Comparison of ENCODE assay signal across 20 cellular contexts in genomic region chr12:1444142-1444516, GRCh38.
DNase-seq lines count a peak whose midpoint lies in the region; ATAC-seq and TF ChIP-seq lines count a peak whose summit lies in the region.
"Had no signal": no experiment of that assay in that cellular context is flagged by ENCODE, and none has a peak within 500 bp of the region (broad histone marks: within the 10 kb centered on the region; RNA-seq: fewer than 3 reads in every experiment).

No MANE protein-coding gene starts in this region.

- peak overlapping the region; percentile 64 for H3K4me2 ChIP-seq in SK-N-SH
- H3K4me2 ChIP-seq in skeletal muscle satellite cell (ENCODE audit: low read length): peak overlapping the region; percentile 65

- 0 out of 2 replicates have a peak overlapping the region, but pooled peaks have one; percentile 7 for H2AFZ ChIP-seq in SK-N-SH (ENCODE audit: low read depth)

- ATAC-seq in GM21367 (IDR thresholded peaks at IDR 0.05; ENCODE audit: unreplicated experiment): no peak
- ATAC-seq in HG02610 (IDR thresholded peaks at IDR 0.05; ENCODE audit: unreplicated experiment): no peak
- ATAC-seq in HG02763 (IDR thresholded peaks at IDR 0.05; ENCODE audit: unreplicated experiment): no peak
- ATAC-seq: HepG2, T-cell, upper lobe of right lung had no signal

- H3K9me3 Mint-ChIP-seq in mesothelial cell of epicardium: no peaks in the 10 kb centered on the region
- H3K9me3 Mint-ChIP-seq: activated CD4-positive, alpha-beta T cell treated with anti-CD3 and anti-CD28 coated beads, Interleukin-2, amount 10 ng/mL, durations not matched to agents 7 days and 5 days; T-cell had no signal

- H3K9me3 ChIP-seq in SK-N-SH (no peaks in the 10 kb centered on the region), skeletal muscle satellite cell (replicated peaks; ENCODE audit: low read length) (no peaks in the 10 kb centered on the region)
- H3K9me3 ChIP-seq: colonic mucosa, upper lobe of right lung had no signal

- peak overlapping the region; percentile 38; the same call in 1 of the 2 replicates for H3K9ac ChIP-seq in SK-N-SH
- H3K9ac ChIP-seq in skeletal muscle satellite cell (ENCODE audit: low read depth, low read length): peak overlapping the region; percentile 45

- TF ChIP-seq CTCF in SK-N-SH (IDR thresholded peaks at IDR 0.05) (no peak), mesothelial cell of epicardium (IDR thresholded peaks at IDR 0.05; ENCODE audit: unreplicated experiment) (no peak)

- DNase-seq in SK-N-SH (no peak), epithelial cell of prostate (ENCODE audit: low read depth, low spot score) (no peak), mesothelial cell of epicardium (ENCODE audit: low spot score in 2 of 2, unreplicated experiment in 2 of 2) (no peak), occipital lobe (lab: John Stamatoyannopoulos, UW) (no peak)
- DNase-seq: activated CD4-positive, alpha-beta T cell treated with anti-CD3 and anti-CD28 coated beads, Interleukin-2, amount 10 ng/mL, durations not matched to agents 7 days and 5 days; activated CD8-positive, alpha-beta memory T cell treated with anti-CD3 and anti-CD28 coated beads, Interleukin-2, amount 50 U/mL, for 48 hours; activated gamma-delta T cell; colonic mucosa; DMS79 treated with DMSO at 0.1 percent for 48 hours; MM.1S; NCI-H1930; RPMI8226; stimulated activated naive CD4-positive, alpha-beta T cell; T-cell; upper lobe of right lung had no signal

- TF ChIP-seq RAD21 in SK-N-SH (IDR thresholded peaks at IDR 0.05; ENCODE audit: low read length): no peak

- peaks cover 0 to 18% of the 10 kb centered on the region in 2 experiments for H3K36me3 ChIP-seq in SK-N-SH (replicated peaks in 1 of 2; ENCODE audit: control insufficient read depth in 1 of 2, insufficient read depth in 2 of 2, low read length in 1 of 2)
- H3K36me3 ChIP-seq in skeletal muscle satellite cell (ENCODE audit: insufficient read depth, low read length): no peaks in the 10 kb centered on the region
- H3K36me3 ChIP-seq: colonic mucosa had no signal

- peaks cover 4 to 10% of the 10 kb centered on the region in 2 experiments; a peak in 3 of 4 replicates for H3K4me1 ChIP-seq in SK-N-SH (ENCODE audit: control insufficient read depth in 1 of 2, insufficient read depth in 2 of 2, low read depth in 1 of 2, low read length in 1 of 2)
- peaks cover 14% of the 10 kb centered on the region for H3K4me1 ChIP-seq in skeletal muscle satellite cell (ENCODE audit: control insufficient read depth, insufficient read depth, low read length)
- H3K4me1 ChIP-seq: colonic mucosa, upper lobe of right lung had no signal

- H3K27me3 Mint-ChIP-seq in mesothelial cell of epicardium (ENCODE audit: low read depth): no peaks in the 10 kb centered on the region
- H3K27me3 Mint-ChIP-seq: activated CD4-positive, alpha-beta T cell treated with anti-CD3 and anti-CD28 coated beads, Interleukin-2, amount 10 ng/mL, durations not matched to agents 7 days and 5 days; T-cell had no signal

- peaks cover 8% of the 10 kb centered on the region for H3K36me3 Mint-ChIP-seq in mesothelial cell of epicardium

- H3K27ac ChIP-seq in SK-N-SH (ENCODE audit: low read depth in 2 of 2, low read length in 1 of 2): peak overlapping the region in 1 of 2 experiments; percentile 76; a peak in 2 of 4 replicates
- H3K27ac ChIP-seq in epithelial cell of prostate: peak overlapping the region; percentile 16
- H3K27ac ChIP-seq: colonic mucosa, upper lobe of right lung had no signal

- peaks cover 26% of the 10 kb centered on the region for H3F3A ChIP-seq in SK-N-SH (replicated peaks; ENCODE audit: insufficient read depth)

- peak overlapping the region; percentile 93 for H3K27ac Mint-ChIP-seq in mesothelial cell of epicardium
- H3K27ac Mint-ChIP-seq: activated CD4-positive, alpha-beta T cell treated with anti-CD3 and anti-CD28 coated beads, Interleukin-2, amount 10 ng/mL, durations not matched to agents 7 days and 5 days; T-cell had no signal

- no peaks in the 10 kb centered on the region for H4K20me1 ChIP-seq in SK-N-SH (ENCODE audit: insufficient read depth)

- peaks cover 25% of the 10 kb centered on the region for H3K4me1 Mint-ChIP-seq in mesothelial cell of epicardium
- H3K4me1 Mint-ChIP-seq: activated CD4-positive, alpha-beta T cell treated with anti-CD3 and anti-CD28 coated beads, Interleukin-2, amount 10 ng/mL, durations not matched to agents 7 days and 5 days; T-cell had no signal

- no peak for TF ChIP-seq EP300 in SK-N-SH (IDR thresholded peaks at IDR 0.05; ENCODE audit: borderline replicate concordance in 1 of 2, low read depth in 1 of 2, low read length in 1 of 2)

- H3K4me3 ChIP-seq in SK-N-SH (ENCODE audit: low read depth in 2 of 2, low read length in 1 of 2) (peak overlapping the region in 1 of 2 experiments; percentile 33; a peak in 1 of 4 replicates), skeletal muscle satellite cell (ENCODE audit: low read length) (no peak overlapping the region)
- H3K4me3 ChIP-seq: colonic mucosa, upper lobe of right lung had no signal

- peak overlapping the region; percentile 52 for H3K4me3 Mint-ChIP-seq in mesothelial cell of epicardium
- H3K4me3 Mint-ChIP-seq: activated CD4-positive, alpha-beta T cell treated with anti-CD3 and anti-CD28 coated beads, Interleukin-2, amount 10 ng/mL, durations not matched to agents 7 days and 5 days; T-cell had no signal

- H3K9me2 ChIP-seq in SK-N-SH: no peaks in the 10 kb centered on the region

- no peaks in the 10 kb centered on the region; the same call in 1 of the 2 replicates for H3K79me2 ChIP-seq in SK-N-SH (ENCODE audit: insufficient read depth)

- POLR2A ChIA-PET in SK-N-SH (lab: Yijun Ruan, JAX): no interaction called here

- CTCF ChIA-PET in SK-N-SH (lab: Yijun Ruan, JAX): interaction anchor here (1.1 kb wide), 2 partner anchors 11 to 326 kb away, joined by 3 to 5 read pairs; no protein-coding TSS in a partner anchor

- WGBS in SK-N-SH (ENCODE audit: low lambda C conversion rate): 83% methylated on average over 6 of the region's 6 CpGs

- no peaks in the 10 kb centered on the region for H3K27me3 ChIP-seq in SK-N-SH (ENCODE audit: insufficient read depth)
- H3K27me3 ChIP-seq in skeletal muscle satellite cell (ENCODE audit: control insufficient read depth, insufficient read depth, low read length): no peaks in the 10 kb centered on the region
- H3K27me3 ChIP-seq: colonic mucosa, upper lobe of right lung had no signal

TF ChIP-seq in SK-N-SH, 30 proteins besides CTCF, POLR2A, EP300 and RAD21:
- no peak for TF ChIP-seq RXRA (IDR thresholded peaks at IDR 0.05; ENCODE audit: borderline replicate concordance, low read depth)
- no peak for TF ChIP-seq USF2 (IDR thresholded peaks at IDR 0.05; ENCODE audit: borderline replicate concordance, low read depth, low read length)
- TF ChIP-seq RCOR1 (IDR thresholded peaks at IDR 0.05; ENCODE audit: low read length): no peak
- TF ChIP-seq CHD2 (IDR thresholded peaks at IDR 0.05; ENCODE audit: low read length, partially characterized antibody): no peak
- no peak for TF ChIP-seq RFX5 (IDR thresholded peaks at IDR 0.05; ENCODE audit: low read length)
- no peak for TF ChIP-seq JUND (IDR thresholded peaks at IDR 0.05)
- TF ChIP-seq, protein P1, sequence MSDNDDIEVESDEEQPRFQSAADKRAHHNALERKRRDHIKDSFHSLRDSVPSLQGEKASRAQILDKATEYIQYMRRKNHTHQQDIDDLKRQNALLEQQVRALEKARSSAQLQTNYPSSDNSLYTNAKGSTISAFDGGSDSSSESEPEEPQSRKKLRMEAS (IDR thresholded peaks at IDR 0.05; ENCODE audit: low read depth): no peak
- TF ChIP-seq POLR2AphosphoS5 (IDR thresholded peaks at IDR 0.05; ENCODE audit: low read depth, low read length): no peak
- TF ChIP-seq TAF1 (IDR thresholded peaks at IDR 0.05; ENCODE audit: borderline replicate concordance, low read depth, low read length): no peak
- no peak for TF ChIP-seq FOXJ3 (CRISPR knock-in tag; IDR thresholded peaks at IDR 0.05)
